10 cellular contexts compared by ENCODE assay signal in the genomic region with DNA sequence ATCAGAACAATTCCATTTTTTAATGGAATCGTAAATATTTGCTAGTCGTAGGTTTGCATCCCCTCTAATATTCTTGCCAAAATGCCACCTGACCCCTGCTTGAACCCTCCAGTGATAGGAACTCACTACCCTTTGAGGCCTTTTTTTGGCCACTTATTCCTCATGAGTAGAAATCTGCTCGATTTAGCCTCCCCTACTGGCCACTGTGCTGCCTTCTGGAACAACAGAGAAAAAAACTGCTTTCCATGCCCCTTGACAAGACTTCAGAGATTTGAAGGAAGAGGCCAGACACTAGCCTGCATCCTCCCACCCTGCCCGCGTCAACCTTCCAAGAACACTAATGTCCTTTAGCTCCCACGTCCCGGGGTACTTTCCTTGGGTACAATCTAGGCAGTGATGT. TPM values are rescaled to one million over a fixed set of nuclear protein-coding genes. Genes with fewer than 3 reads are reported as not detected.
DNase-seq lines count a peak whose midpoint lies in the region; ATAC-seq and TF ChIP-seq lines count a peak whose summit lies in the region.
"Had no signal": no experiment of that assay in that cellular context is flagged by ENCODE, and none has a peak within 500 bp of the region (broad histone marks: within the 10 kb centered on the region; RNA-seq: fewer than 3 reads in every experiment).

No MANE protein-coding gene starts in this region.

- DNase-seq in GM06990 (ENCODE audit: extremely low read depth, insufficient read length), result no peak
- no peak for DNase-seq in IMR-90
- DNase-seq in cerebellar cortex (ENCODE audit: low spot score), result peak; percentile 14
- DNase-seq in progenitor cell of endocrine pancreas (ENCODE audit: low spot score, unreplicated experiment), result no peak
- DNase-seq in lower leg skin (ENCODE audit: low spot score in 2 of 2), result no peak
- no peak for DNase-seq in superior temporal gyrus (ENCODE audit: extremely low spot score)
- DNase-seq: NCI-H1048 had no signal

- no peak overlapping the region for H3K56ac ChIP-seq in IMR-90 (ENCODE audit: extremely low read depth, insufficient read depth, low read length)

- TF ChIP-seq CTCF in GM06990 (IDR thresholded peaks at IDR 0.05; ENCODE audit: insufficient read depth, low read length, poor library complexity, severe bottlenecking) (peak; percentile 38), IMR-90 (conservative IDR thresholded peaks at IDR 0.05; ENCODE audit: low read depth, low read length) (0 out of 2 replicates have a peak, but pooled peaks have one; percentile 19), progenitor cell of endocrine pancreas (IDR thresholded peaks at IDR 0.05; ENCODE audit: unreplicated experiment) (peak; percentile 9), lower leg skin (IDR thresholded peaks at IDR 0.05) (no peak)

- no peak overlapping the region for H4K8ac ChIP-seq in IMR-90 (ENCODE audit: low read depth in 2 of 2, low read length in 2 of 2)

- peaks cover 7% of the 10 kb centered on the region for H3K4me1 Mint-ChIP-seq in progenitor cell of endocrine pancreas (ENCODE audit: low read depth)

- no peak overlapping the region for H3K4me2 ChIP-seq in IMR-90 (ENCODE audit: low read depth, low read length)

- H3K14ac ChIP-seq in IMR-90 (replicated peaks; ENCODE audit: low read depth, low read length), result no peak overlapping the region

- TF ChIP-seq RAD21 in IMR-90 (IDR thresholded peaks at IDR 0.05; ENCODE audit: low read length), result no peak

- ATAC-seq in IMR-90 (ENCODE audit: low read depth) (no peak), HG03139 (IDR thresholded peaks at IDR 0.05; ENCODE audit: unreplicated experiment) (no peak)

- H3K36me3 ChIP-seq in GM06990 (ENCODE audit: control insufficient read depth, insufficient read depth, low read length), result peaks cover 16% of the 10 kb centered on the region
- H3K36me3 ChIP-seq in IMR-90 (ENCODE audit: control insufficient read depth, insufficient read depth, low read length), result no peaks in the 10 kb centered on the region

- POLR2A ChIA-PET in IMR-90 (lab: Charles Lee; ENCODE audit: unreplicated experiment), result no interaction called here

- H2BK5ac ChIP-seq in IMR-90 (ENCODE audit: low read depth, low read length, poor library complexity, severe bottlenecking), result no peak overlapping the region

- no peak overlapping the region for H3K23ac ChIP-seq in IMR-90 (ENCODE audit: low read depth, low read length)

- H2AK9ac ChIP-seq in IMR-90 (replicated peaks; ENCODE audit: low read depth, low read length, poor library complexity), result no peak overlapping the region

- no peak overlapping the region for H2AFZ ChIP-seq in IMR-90 (replicated peaks; ENCODE audit: low read length, poor library complexity)

- TF ChIP-seq POLR2A in IMR-90 (IDR thresholded peaks at IDR 0.05; ENCODE audit: low read depth, low read length) (no peak), lower leg skin (IDR thresholded peaks at IDR 0.05) (no peak)

- H3K27ac ChIP-seq in IMR-90 (ENCODE audit: insufficient read depth, low read length), result no peak overlapping the region
- H3K27ac ChIP-seq: RWPE1 had no signal

- H3K4ac ChIP-seq in IMR-90 (ENCODE audit: low read depth, low read length), result no peak overlapping the region

- H3K9ac ChIP-seq in IMR-90 (ENCODE audit: low read depth, low read length), result no peak overlapping the region

- H2BK120ac ChIP-seq in IMR-90 (ENCODE audit: low read depth, low read length), result no peak overlapping the region

- no peaks in the 10 kb centered on the region for H3K79me1 ChIP-seq in IMR-90 (ENCODE audit: low read depth in 1 of 2, low read length in 2 of 2)

- dilution Hi-C loops in IMR-90 (cut with HindIII; ENCODE audit: low sequenced_read_pairs, unreplicated experiment), result no loop called here

- H4K91ac ChIP-seq in IMR-90 (ENCODE audit: insufficient read depth, low read depth, low read length), result no peak overlapping the region

- no peak overlapping the region for H2BK15ac ChIP-seq in IMR-90 (ENCODE audit: low read depth, low read length)

- H3K9me3 ChIP-seq in IMR-90 (ENCODE audit: control insufficient read depth, insufficient read depth, low read length), result no peaks in the 10 kb centered on the region

- 71% methylated on average over 1 of the region's 7 CpGs; no CpG with 5 or more reads in 1 of the 2 experiments for WGBS in IMR-90 (ENCODE audit: extremely low coverage in 2 of 2, insufficient read length in 1 of 2), 2 experiments
- WGBS in lower leg skin, 2 donors, result 84 to 87% methylated on average over 7 of the region's 7 CpGs

- H2AK5ac ChIP-seq in IMR-90 (ENCODE audit: low read depth, low read length), result no peak overlapping the region

- no peak overlapping the region for H3K4me3 ChIP-seq in GM06990 (replicated peaks; ENCODE audit: low read depth, low read length)
- no peak overlapping the region for H3K4me3 ChIP-seq in IMR-90 (ENCODE audit: insufficient read depth, low read depth, low read length)
- H3K4me3 ChIP-seq in lower leg skin (ENCODE audit: low read depth, poor library complexity, severe bottlenecking), result no peak overlapping the region

- H3K9me1 ChIP-seq in IMR-90 (ENCODE audit: insufficient read depth, low read length), result peaks cover 7% of the 10 kb centered on the region; the same call in 1 of the 2 replicates

- H4K20me1 ChIP-seq in IMR-90 (ENCODE audit: insufficient read depth, low read length), result no peaks in the 10 kb centered on the region; the same call in 1 of the 2 replicates

- in situ Hi-C loops in IMR-90 (cut with MboI; ENCODE audit: low sequenced_read_pairs), result no loop called here

- CTCF ChIA-PET in IMR-90 (lab: Yijun Ruan, JAX), result no interaction called here

- no peak overlapping the region for H3K18ac ChIP-seq in IMR-90 (ENCODE audit: low read depth, low read length)

- peaks cover 15% of the 10 kb centered on the region for H3K27me3 Mint-ChIP-seq in progenitor cell of endocrine pancreas
- H3K27me3 Mint-ChIP-seq: dendritic cell treated with granulocyte-macrophage colony-stimulating factor and Interleukin-4, amounts not matched to agents 40 ng/mL and 50 ng/mL, for 4 days had no signal

- H3K36me3 Mint-ChIP-seq in progenitor cell of endocrine pancreas (ENCODE audit: insufficient read depth), result no peaks in the 10 kb centered on the region

- no TSS peak for BruUV-seq in IMR-90 (replicated peaks; lab: Mats Ljungman, UMichigan)

- H2BK20ac ChIP-seq in IMR-90 (ENCODE audit: low read depth, low read length), result no peak overlapping the region

- H4K5ac ChIP-seq in IMR-90 (ENCODE audit: low read depth, low read length), result no peak overlapping the region

- H3K27ac Mint-ChIP-seq in progenitor cell of endocrine pancreas, result no peak overlapping the region
- H3K27ac Mint-ChIP-seq: dendritic cell treated with granulocyte-macrophage colony-stimulating factor and Interleukin-4, amounts not matched to agents 40 ng/mL and 50 ng/mL, for 4 days had no signal

- peaks cover 5% of the 10 kb centered on the region for H3K4me1 ChIP-seq in IMR-90 (ENCODE audit: control insufficient read depth, insufficient read depth, low read length)

- H3K4me3 Mint-ChIP-seq in progenitor cell of endocrine pancreas (ENCODE audit: low read depth), result no peak overlapping the region
- H3K4me3 Mint-ChIP-seq: dendritic cell treated with granulocyte-macrophage colony-stimulating factor and Interleukin-4, amounts not matched to agents 40 ng/mL and 50 ng/mL, for 4 days had no signal

- H3K9me3 Mint-ChIP-seq in progenitor cell of endocrine pancreas (ENCODE audit: low read depth), result no peaks in the 10 kb centered on the region
- H3K9me3 Mint-ChIP-seq: dendritic cell treated with granulocyte-macrophage colony-stimulating factor and Interleukin-4, amounts not matched to agents 40 ng/mL and 50 ng/mL, for 4 days had no signal

- intact Hi-C loops in IMR-90 (cut with micrococcal nuclease), result loop anchor here (5.0 kb wide), 1 partner anchor 37 kb away; no protein-coding TSS in a partner anchor
- intact Hi-C loops in lower leg skin (cut with DNase I; ENCODE audit: low total_unique reads), result no loop called here

- H3K27me3 ChIP-seq in GM06990 (replicated peaks; ENCODE audit: control insufficient read depth, insufficient read depth, low read length), result no peaks in the 10 kb centered on the region
- peaks cover 2% of the 10 kb centered on the region; the same call in 1 of the 2 replicates for H3K27me3 ChIP-seq in IMR-90 (ENCODE audit: control insufficient read depth, insufficient read depth, low read length)

TF ChIP-seq in IMR-90, 13 proteins besides CTCF, POLR2A, EP300 and RAD21:
- TF ChIP-seq BHLHE40 (IDR thresholded peaks at IDR 0.05; ENCODE audit: low read depth, low read length) (no peak), RFX5 (IDR thresholded peaks at IDR 0.05; ENCODE audit: low read depth, low read length) (no peak), MAFK (IDR thresholded peaks at IDR 0.05; ENCODE audit: low read depth, low read length) (no peak), MXI1 (IDR thresholded peaks at IDR 0.05; ENCODE audit: borderline replicate concordance, low read depth, low read length) (no peak), NFE2L2 (IDR thresholded peaks at IDR 0.05; ENCODE audit: low read depth, low read length) (no peak), MAZ (IDR thresholded peaks at IDR 0.05; ENCODE audit: borderline replicate concordance, low read depth, low read length) (no peak), FOS (IDR thresholded peaks at IDR 0.05; ENCODE audit: low read depth, low read length) (no peak), CHD1 (IDR thresholded peaks at IDR 0.05; ENCODE audit: low read depth, low read length) (no peak)
- TF ChIP-seq, protein P1, sequence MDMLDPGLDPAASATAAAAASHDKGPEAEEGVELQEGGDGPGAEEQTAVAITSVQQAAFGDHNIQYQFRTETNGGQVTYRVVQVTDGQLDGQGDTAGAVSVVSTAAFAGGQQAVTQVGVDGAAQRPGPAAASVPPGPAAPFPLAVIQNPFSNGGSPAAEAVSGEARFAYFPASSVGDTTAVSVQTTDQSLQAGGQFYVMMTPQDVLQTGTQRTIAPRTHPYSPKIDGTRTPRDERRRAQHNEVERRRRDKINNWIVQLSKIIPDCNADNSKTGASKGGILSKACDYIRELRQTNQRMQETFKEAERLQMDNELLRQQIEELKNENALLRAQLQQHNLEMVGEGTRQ (IDR thresholded peaks at IDR 0.05; ENCODE audit: low read depth, low read length), result no peak
TF ChIP-seq in IMR-90: peak in this region for 0.

RNA-seq across cellular contexts. Expression of a gene that starts 4.1 kb away (rescaled TPM):
- total RNA-seq in IMR-90 (2012; rRNA removed), result 0.36 and 0.56 TPM in 2 replicates
- 0.36 and 0.48 TPM in 2 replicates for polyA plus RNA-seq in IMR-90 (2012; rRNA removed)
- 0.25 and 0.31 TPM in 2 replicates for polyA plus RNA-seq in IMR-90 (2012; cell fraction: cytosol; rRNA removed)
- polyA plus RNA-seq in IMR-90 (2012; cell fraction: nucleus; rRNA removed; ENCODE audit: low replicate concordance), result 0.11 and 0.24 TPM in 2 replicates
- 3.6 and 4.6 TPM in 2 replicates for total RNA-seq in progenitor cell of endocrine pancreas
- total RNA-seq in lower leg skin, result 10 to 100 TPM; 21.4 to 33.3 (median 24.2) TPM

RNA-seq across cellular contexts. Expression of a gene that starts 33.2 kb away (rescaled TPM):
- 18.5 and 18.6 TPM in 2 replicates for total RNA-seq in IMR-90 (2012; rRNA removed)
- 12.8 and 13.8 TPM in 2 replicates for polyA plus RNA-seq in IMR-90 (2012; rRNA removed)
- polyA plus RNA-seq in IMR-90 (2012; cell fraction: cytosol; rRNA removed), result 8.0 and 9.9 TPM in 2 replicates
- polyA plus RNA-seq in IMR-90 (2012; cell fraction: nucleus; rRNA removed; ENCODE audit: low replicate concordance), result 2.0 and 3.1 TPM in 2 replicates
- total RNA-seq in progenitor cell of endocrine pancreas, result 26.2 and 27.1 TPM in 2 replicates
- 100 to 1,000 TPM in 3 of 4 donors, 10 to 100 TPM in 1; 88.8 to 138 (median 123) TPM for total RNA-seq in lower leg skin

Comparison
In these comparisons a context has a peak if more than half of its experiments do, and no peak if none do; other contexts are left out.
1. CTCF ChIP-seq: peak in GM06990 (single experiment), IMR-90 (single experiment) and progenitor cell of endocrine pancreas (single experiment); none in lower leg skin (0 of 3).